Comparison of ENCODE assay signal across 1 cellular context in genomic region chr13:59121507-59121906, GRCh38.
TF ChIP-seq lines count a peak whose summit lies in the region.

No MANE protein-coding gene starts in this region.

TF ChIP-seq in endothelial cell of umbilical vein, 7 proteins besides CTCF, POLR2A, EP300 and RAD21 (continued from another document):
- TF ChIP-seq MYC (IDR thresholded peaks at IDR 0.05; ENCODE audit: low read depth, low read length) (no peak), MAX (IDR thresholded peaks at IDR 0.05; ENCODE audit: insufficient read depth, insufficient read length) (no peak), FOS (IDR thresholded peaks at IDR 0.05; ENCODE audit: borderline replicate concordance, insufficient read depth, low read length) (no peak), POLR2AphosphoS5 (IDR thresholded peaks at IDR 0.05; ENCODE audit: insufficient read depth, low read depth, low read length) (no peak)
